In genomic region chr22:28900379-28900778, GRCh38 we compare ENCODE assay signal across 21 cellular contexts.
"Had no signal": no experiment of that assay in that cellular context is flagged by ENCODE, and none has a peak within 500 bp of the region (broad histone marks: within the 10 kb centered on the region; RNA-seq: fewer than 3 reads in every experiment).

No MANE protein-coding gene starts in this region.

- H3K4me1 ChIP-seq: parathyroid adenoma had no signal

- ATAC-seq: activated CD4-positive, CD25-positive, alpha-beta regulatory T cell treated with anti-CD3 and anti-CD28 coated beads, Interleukin-2, amount 50 U/mL, for 24 hours; activated T-cell treated with anti-CD3 and anti-CD28 coated beads, Interleukin-2, amount 50 U/mL, for 4 hours; heart right ventricle; naive thymus-derived CD8-positive, alpha-beta T cell; right lobe of liver; stimulated activated effector memory CD8-positive, alpha-beta T cell treated with anti-CD3 and anti-CD28 coated beads, Interleukin-12 subunit alpha, Interleukin-12 subunit beta, amount 100 ng/mL, for 72 hours; upper lobe of right lung had no signal

- H3K4me1 Mint-ChIP-seq: stimulated activated effector memory CD8-positive, alpha-beta T cell treated with anti-CD3 and anti-CD28 coated beads, Interleukin-12 subunit alpha, Interleukin-12 subunit beta, amount 100 ng/mL, for 72 hours had no signal

- H3K4me3 ChIP-seq: adrenal gland, esophagus muscularis mucosa, heart right ventricle, left ventricle myocardium inferior, right lobe of liver, smooth muscle cell, stomach, testis, upper lobe of right lung had no signal

- H3K36me3 ChIP-seq: adrenal gland, esophagus muscularis mucosa, heart right ventricle, left ventricle myocardium inferior, right lobe of liver, stomach, upper lobe of right lung had no signal

- H3K27me3 ChIP-seq: adrenal gland, esophagus muscularis mucosa, heart right ventricle, right lobe of liver, stomach, testis, upper lobe of right lung had no signal

- H3K4me3 Mint-ChIP-seq: activated CD4-positive, alpha-beta T cell treated with anti-CD3 and anti-CD28 coated beads, Interleukin-2, amount 10 ng/mL, durations not matched to agents 7 days and 5 days; activated naive CD4-positive, alpha-beta T cell treated with anti-CD3 and anti-CD28 coated beads for 36 hours; activated T-cell treated with anti-CD3 and anti-CD28 coated beads, Interleukin-2, amount 50 U/mL, for 4 hours; stimulated activated effector memory CD8-positive, alpha-beta T cell treated with anti-CD3 and anti-CD28 coated beads, Interleukin-12 subunit alpha, Interleukin-12 subunit beta, amount 100 ng/mL, for 72 hours; T-helper 1 cell treated with Interleukin-12 subunit alpha and Interleukin-12 subunit beta and Interleukin-4 antibody, amounts not matched to agents 30 μg/mL and 1 μg/mL, for 36 hours had no signal

- H3K9ac ChIP-seq: parathyroid adenoma had no signal

- H3K9me3 ChIP-seq: adrenal gland, esophagus muscularis mucosa, heart right ventricle, left ventricle myocardium inferior, right lobe of liver, stomach, testis, upper lobe of right lung had no signal

- H3K9me3 Mint-ChIP-seq: activated CD4-positive, alpha-beta T cell treated with anti-CD3 and anti-CD28 coated beads, Interleukin-2, amount 10 ng/mL, durations not matched to agents 7 days and 5 days; activated naive CD4-positive, alpha-beta T cell treated with anti-CD3 and anti-CD28 coated beads for 36 hours; activated T-cell treated with anti-CD3 and anti-CD28 coated beads, Interleukin-2, amount 50 U/mL, for 4 hours; naive thymus-derived CD8-positive, alpha-beta T cell; stimulated activated effector memory CD8-positive, alpha-beta T cell treated with anti-CD3 and anti-CD28 coated beads, Interleukin-12 subunit alpha, Interleukin-12 subunit beta, amount 100 ng/mL, for 72 hours; T-helper 1 cell treated with Interleukin-12 subunit alpha and Interleukin-12 subunit beta and Interleukin-4 antibody, amounts not matched to agents 30 μg/mL and 1 μg/mL, for 36 hours had no signal

- H3K27ac Mint-ChIP-seq: activated CD4-positive, alpha-beta T cell treated with anti-CD3 and anti-CD28 coated beads, Interleukin-2, amount 10 ng/mL, durations not matched to agents 7 days and 5 days; activated naive CD4-positive, alpha-beta T cell treated with anti-CD3 and anti-CD28 coated beads for 36 hours; stimulated activated effector memory CD8-positive, alpha-beta T cell treated with anti-CD3 and anti-CD28 coated beads, Interleukin-12 subunit alpha, Interleukin-12 subunit beta, amount 100 ng/mL, for 72 hours; T-helper 1 cell treated with Interleukin-12 subunit alpha and Interleukin-12 subunit beta and Interleukin-4 antibody, amounts not matched to agents 30 μg/mL and 1 μg/mL, for 36 hours had no signal

- DNase-seq: activated CD4-positive, alpha-beta T cell treated with anti-CD3 and anti-CD28 coated beads, Interleukin-2, amount 10 ng/mL, durations not matched to agents 7 days and 5 days; activated CD8-positive, alpha-beta memory T cell treated with anti-CD3 and anti-CD28 coated beads, Interleukin-2, amount 50 U/mL, for 4 hours; activated naive CD4-positive, alpha-beta T cell treated with anti-CD3 and anti-CD28 coated beads for 36 hours; activated T-cell treated with anti-CD3 and anti-CD28 coated beads, Interleukin-2, amount 50 U/mL, for 4 hours; cortex of kidney; heart right ventricle; kidney glomerular epithelial cell; left ventricle myocardium inferior; naive thymus-derived CD8-positive, alpha-beta T cell; right lobe of liver; stimulated activated CD4-positive, alpha-beta T cell treated with anti-CD3 and anti-CD28 coated beads, Interleukin-4, amount 100 ng/mL, for 1 hour; stomach; testis; upper lobe of right lung had no signal

- H3K27ac ChIP-seq: adrenal gland, esophagus muscularis mucosa, heart right ventricle, left ventricle myocardium inferior, parathyroid adenoma, right lobe of liver, stomach, testis, upper lobe of right lung had no signal

- H3K36me3 Mint-ChIP-seq: naive thymus-derived CD8-positive, alpha-beta T cell; stimulated activated effector memory CD8-positive, alpha-beta T cell treated with anti-CD3 and anti-CD28 coated beads, Interleukin-12 subunit alpha, Interleukin-12 subunit beta, amount 100 ng/mL, for 72 hours had no signal
